In the genomic region with DNA sequence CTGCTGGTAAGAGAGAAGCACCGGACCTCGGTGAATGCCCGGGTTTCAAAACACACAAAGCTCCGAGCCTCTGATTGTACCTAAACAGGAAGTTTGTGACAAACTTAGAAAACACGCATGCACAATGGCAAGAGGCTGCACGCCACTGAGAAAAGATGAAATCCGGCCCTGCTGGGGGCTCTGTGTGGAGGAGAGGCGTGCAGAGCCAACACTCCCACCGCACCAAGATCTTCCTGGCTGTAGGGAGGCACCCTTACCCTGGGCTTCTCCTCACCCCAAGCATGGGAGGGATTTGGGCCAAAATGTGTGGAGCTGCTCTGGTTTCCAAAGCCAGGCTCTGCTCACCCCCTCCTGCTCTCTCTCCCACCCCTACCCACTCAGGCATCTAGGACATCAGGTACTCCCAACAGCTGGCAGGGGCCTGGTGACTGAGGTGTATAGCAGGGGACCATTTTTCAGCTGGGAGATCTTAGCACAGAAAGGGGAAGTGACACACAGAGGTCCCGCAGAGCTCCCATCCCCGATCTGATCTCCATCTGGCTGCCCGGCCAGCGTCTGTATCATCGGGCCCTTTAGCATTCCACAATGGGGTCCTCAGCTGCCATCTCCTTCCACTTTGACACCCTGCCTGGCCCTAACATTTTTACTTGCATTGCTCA, we compare ENCODE assay signal across 11 cellular contexts.
A peak's percentile ranks its signal among the peaks of the same experiment; 100 is the strongest.
DNase-seq lines count a peak whose midpoint lies in the region; ATAC-seq and TF ChIP-seq lines count a peak whose summit lies in the region.
"Had no signal": no experiment of that assay in that cellular context is flagged by ENCODE, and none has a peak within 500 bp of the region (broad histone marks: within the 10 kb centered on the region; RNA-seq: fewer than 3 reads in every experiment).

No MANE protein-coding gene starts in this region.

- DNase-seq in activated effector memory CD4-positive, alpha-beta T cell treated with anti-CD3 and anti-CD28 coated beads, Interleukin-2, amount 50 U/mL, for 16 hours, result peak; percentile 65
- DNase-seq in activated effector memory CD4-positive, alpha-beta T cell treated with Interleukin-2 at 50 U/mL for 16 hours, result no peak
- peak; percentile 55 for DNase-seq in lower lobe of right lung
- no peak for DNase-seq in cerebellar nuclear complex (lab: John Stamatoyannopoulos, UW)
- no peak for DNase-seq in HUDEP-2 (lab: John Stamatoyannopoulos, UW; ENCODE audit: unreplicated experiment in 76 of 76)
- DNase-seq in DMS53 treated with DMSO at 0.1 percent for 48 hours (lab: John Stamatoyannopoulos, UW; ENCODE audit: unreplicated experiment), result no peak

- H3K9me3 ChIP-seq in lower lobe of right lung, result no peaks in the 10 kb centered on the region

- ATAC-seq in HG03066 (IDR thresholded peaks at IDR 0.05; ENCODE audit: low read depth, unreplicated experiment) (peak; percentile 55), lower lobe of right lung (peak; percentile 60 to 63)
- ATAC-seq: left colon had no signal

- peak overlapping the region; percentile 80 for H3K27ac ChIP-seq in lower lobe of right lung
- H3K27ac ChIP-seq: C4-2B, VCaP had no signal

- peaks cover 47% of the 10 kb centered on the region for H3K4me1 ChIP-seq in lower lobe of right lung

- peak overlapping the region; percentile 32 for H3K4me3 ChIP-seq in WI38 (ENCODE audit: low read depth, low read length)
- peak overlapping the region; percentile 15 for H3K4me3 ChIP-seq in lower lobe of right lung

- no peaks in the 10 kb centered on the region for H3K27me3 ChIP-seq in lower lobe of right lung (ENCODE audit: low read depth)

- no peaks in the 10 kb centered on the region for H3K36me3 ChIP-seq in lower lobe of right lung

- TF ChIP-seq CTCF in WI38 (IDR thresholded peaks at IDR 0.05; ENCODE audit: low read depth, low read length), result no peak
- TF ChIP-seq CTCF in lower lobe of right lung (IDR thresholded peaks at IDR 0.05), result no peak

- intact Hi-C loops in lower lobe of right lung (cut with DNase I), result no loop called here

Comparison
In these comparisons a context has a peak if more than half of its experiments do, and no peak if none do; other contexts are left out.
1. DNase-seq: peak in activated effector memory CD4-positive, alpha-beta T cell treated with anti-CD3 and anti-CD28 coated beads, Interleukin-2, amount 50 U/mL, for 16 hours (single experiment) and lower lobe of right lung (single experiment); none in activated effector memory CD4-positive, alpha-beta T cell treated with Interleukin-2 at 50 U/mL for 16 hours (single experiment), cerebellar nuclear complex (0 of 2), HUDEP-2 (0 of 76) and DMS53 treated with DMSO at 0.1 percent for 48 hours (single experiment).